8 cellular contexts compared by ENCODE assay signal in genomic region chr16:10940501-10941079, GRCh38. TPM values are rescaled to one million over a fixed set of nuclear protein-coding genes. Genes with fewer than 3 reads are reported as not detected.
A peak's percentile ranks its signal among the peaks of the same experiment; 100 is the strongest.
DNase-seq lines count a peak whose midpoint lies in the region; ATAC-seq and TF ChIP-seq lines count a peak whose summit lies in the region.

No MANE protein-coding gene starts in this region.

- peaks cover 63% of the 10 kb centered on the region in 2 donors for H3K4me1 ChIP-seq in mucosa of rectum (ENCODE audit: control insufficient read depth in 2 of 2, insufficient read depth in 2 of 2, low read length in 2 of 2)

- POLR2A ChIA-PET in BJ (lab: Charles Lee) = no interaction called here

- H3K9ac ChIP-seq in mucosa of rectum (ENCODE audit: low read depth in 1 of 2, low read length in 2 of 2) = peak overlapping the region; percentile 66 to 69

- ATAC-seq in HG02840 (IDR thresholded peaks at IDR 0.05; ENCODE audit: low FRiP score, unreplicated experiment) = no peak
- ATAC-seq in HG03565 (IDR thresholded peaks at IDR 0.05; ENCODE audit: unreplicated experiment) = no peak
- no peak for ATAC-seq in HG03469 (IDR thresholded peaks at IDR 0.05; ENCODE audit: unreplicated experiment)

- H3K9me3 ChIP-seq in mucosa of rectum (ENCODE audit: control insufficient read depth in 2 of 2, low read length in 2 of 2) = no peaks in the 10 kb centered on the region

- H3K36me3 ChIP-seq in BJ (ENCODE audit: control insufficient read depth, insufficient read depth, low read length) (no peaks in the 10 kb centered on the region), mucosa of rectum (ENCODE audit: control insufficient read depth in 2 of 2, insufficient read depth in 2 of 2, low read length in 2 of 2) (no peaks in the 10 kb centered on the region)

- no peak for TF ChIP-seq CTCF in BJ (IDR thresholded peaks at IDR 0.05; ENCODE audit: insufficient read depth, low read depth, low read length)

- DNase-seq in BJ (ENCODE audit: low read depth) (no peak), M059J (ENCODE audit: low read depth) (peak; percentile 29), CD1c-positive myeloid dendritic cell (ENCODE audit: extremely low spot score) (no peak)

- CTCF ChIA-PET in BJ (lab: Yijun Ruan, JAX) = interaction anchor here (1.2 to 1.3 kb wide), 2 partner anchors 13 to 426 kb away, joined by 3 to 7 read pairs; no protein-coding TSS in a partner anchor

- peak overlapping the region; percentile 65 for H3K4me3 ChIP-seq in BJ (ENCODE audit: low read depth, low read length)
- H3K4me3 ChIP-seq in mucosa of rectum (ENCODE audit: low read length in 2 of 2) = peak overlapping the region; percentile 71 to 83

- peak overlapping the region; percentile 2 for H3K27ac ChIP-seq in cingulate gyrus (ENCODE audit: low read depth, low read length)
- H3K27ac ChIP-seq in mucosa of rectum (ENCODE audit: low read depth in 2 of 2, low read length in 2 of 2) = peak overlapping the region in 1 of 2 donors; percentile 10

- no peaks in the 10 kb centered on the region for H3K27me3 ChIP-seq in BJ (ENCODE audit: control insufficient read depth, insufficient read depth, low read length)
- no peaks in the 10 kb centered on the region for H3K27me3 ChIP-seq in mucosa of rectum (ENCODE audit: control insufficient read depth in 2 of 2, insufficient read depth in 2 of 2, low read length in 2 of 2)

RNA-seq across cellular contexts. Expression of gene DEXI, which starts 1.7 kb away (rescaled TPM):
- polyA plus RNA-seq in BJ (2011; rRNA removed) = 32.7 and 55.2 TPM in 2 replicates
- polyA minus RNA-seq in BJ (2011; rRNA and poly(A)+ RNA removed) = 17.3 and 23.4 TPM in 2 replicates
- 53.0 and 60.7 TPM in 2 replicates for total RNA-seq in M059J (2014; rRNA removed; shearing (Covaris generic))

RNA-seq across cellular contexts. Expression of gene CLEC16A, which starts 3.8 kb away (rescaled TPM):
- 7.7 and 8.7 TPM in 2 replicates for polyA plus RNA-seq in BJ (2011; rRNA removed)
- 24.7 and 44.1 TPM in 2 replicates for polyA minus RNA-seq in BJ (2011; rRNA and poly(A)+ RNA removed)
- total RNA-seq in M059J (2014; rRNA removed; shearing (Covaris generic)) = 8.1 and 15.6 TPM in 2 replicates
